ENCODE assay signal across 9 cellular contexts in genomic region chr4:178689926-178690325, GRCh38.
"Had no signal": no experiment of that assay in that cellular context is flagged by ENCODE, and none has a peak within 500 bp of the region (broad histone marks: within the 10 kb centered on the region; RNA-seq: fewer than 3 reads in every experiment).

No MANE protein-coding gene starts in this region.

- H3K4me1 ChIP-seq: HAP-1 had no signal

- DNase-seq: GM23248, H7, HFFc6, KBM-7 had no signal

- H3K36me3 ChIP-seq: HAP-1 had no signal

- H3K27me3 Mint-ChIP-seq: IgD-negative memory B cell had no signal

- H3K9ac ChIP-seq: GM23248 had no signal

- H3K36me3 Mint-ChIP-seq: IgD-negative memory B cell had no signal

- H3K4me3 Mint-ChIP-seq: HFFc6, IgD-negative memory B cell had no signal

- H3K4me3 ChIP-seq: GM23248, HAP-1 had no signal

- H3K27ac ChIP-seq: GM23248, HL-60 had no signal

- H2AFZ ChIP-seq: GM23248 had no signal

- H3K9me3 ChIP-seq: HAP-1 had no signal

- ATAC-seq: HCT116, HepG2 had no signal

- H3K4me1 Mint-ChIP-seq: IgD-negative memory B cell had no signal

- H3K27ac Mint-ChIP-seq: HFFc6, IgD-negative memory B cell had no signal
